ENCODE assay signal across 19 cellular contexts in the genomic region with DNA sequence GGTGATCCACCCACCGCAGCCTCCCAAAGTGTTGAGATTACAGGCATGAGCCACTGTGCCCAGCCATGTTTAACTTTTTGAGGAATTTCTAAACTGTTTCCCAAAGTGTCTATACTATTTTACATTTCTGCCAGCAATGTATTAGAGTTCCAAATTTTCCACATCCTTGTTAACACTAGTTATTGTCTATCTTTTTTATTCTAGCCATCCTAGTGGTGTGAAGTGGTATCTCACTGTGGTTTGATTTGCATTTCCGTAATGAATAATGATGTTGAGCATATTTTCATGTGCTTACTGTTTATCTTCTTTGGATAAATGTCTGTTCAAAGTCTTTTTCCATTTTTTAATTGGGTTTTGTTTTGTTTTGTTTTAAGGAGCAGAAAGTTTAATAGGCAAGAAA.
"Had no signal": no experiment of that assay in that cellular context is flagged by ENCODE, and none has a peak within 500 bp of the region (broad histone marks: within the 10 kb centered on the region; RNA-seq: fewer than 3 reads in every experiment).

No MANE protein-coding gene starts in this region.

- H3K36me3 ChIP-seq: brain microvascular endothelial cell, left lung, prostate gland, upper lobe of right lung had no signal

- H3K4me3 ChIP-seq: left lung, mucosa of descending colon, prostate gland, upper lobe of right lung had no signal

- H3K27me3 Mint-ChIP-seq: dendritic cell treated with granulocyte-macrophage colony-stimulating factor and Interleukin-4, amounts not matched to agents 40 ng/mL and 50 ng/mL, for 4 days; stimulated activated naive CD8-positive, alpha-beta T cell treated with anti-CD3 and anti-CD28 coated beads, Interleukin-15, amount 100 ng/mL, for 72 hours had no signal

- ATAC-seq: activated CD8-positive, alpha-beta T cell treated with anti-CD3 and anti-CD28 coated beads, Interleukin-2, amount 10 ng/mL, durations not matched to agents 7 days and 5 days; left lung; mucosa of descending colon; naive thymus-derived CD4-positive, alpha-beta T cell; right cardiac atrium; stimulated activated naive CD8-positive, alpha-beta T cell treated with anti-CD3 and anti-CD28 coated beads, Interleukin-15, amount 100 ng/mL, for 72 hours; upper lobe of right lung had no signal

- H3K4me1 Mint-ChIP-seq: activated B cell treated with CpG ODN at 0.5 μM for 24 hours; stimulated activated naive CD8-positive, alpha-beta T cell treated with anti-CD3 and anti-CD28 coated beads, Interleukin-15, amount 100 ng/mL, for 72 hours had no signal

- H3K27ac Mint-ChIP-seq: activated B cell treated with CpG ODN at 0.5 μM for 24 hours; activated CD8-positive, alpha-beta T cell treated with anti-CD3 and anti-CD28 coated beads, Interleukin-2, amount 10 ng/mL, durations not matched to agents 7 days and 5 days; dendritic cell treated with granulocyte-macrophage colony-stimulating factor and Interleukin-4, amounts not matched to agents 40 ng/mL and 50 ng/mL, for 4 days; naive thymus-derived CD4-positive, alpha-beta T cell; stimulated activated naive CD8-positive, alpha-beta T cell treated with anti-CD3 and anti-CD28 coated beads, Interleukin-15, amount 100 ng/mL, for 72 hours had no signal

- H3K27ac ChIP-seq: brain microvascular endothelial cell, left lung, prostate gland, upper lobe of right lung had no signal

- H3K4me1 ChIP-seq: left lung, prostate gland, upper lobe of right lung had no signal

- H3K9me3 ChIP-seq: prostate gland had no signal

- DNase-seq: activated B cell treated with CpG ODN at 0.5 μM for 24 hours; activated CD4-positive, alpha-beta T cell treated with anti-CD3 and anti-CD28 coated beads for 48 hours; activated CD8-positive, alpha-beta memory T cell treated with anti-CD3 and anti-CD28 coated beads, Interleukin-2, amount 50 U/mL, for 4 hours; activated CD8-positive, alpha-beta T cell treated with anti-CD3 and anti-CD28 coated beads, Interleukin-2, amount 10 ng/mL, durations not matched to agents 7 days and 5 days; anterior cingulate cortex; brain microvascular endothelial cell; effector memory CD4-positive, alpha-beta T cell; hippocampal formation; left lung; mucosa of descending colon; naive thymus-derived CD4-positive, alpha-beta T cell; occipital lobe; right cardiac atrium; small intestine; stimulated activated naive CD8-positive, alpha-beta T cell treated with anti-CD3 and anti-CD28 coated beads, Interleukin-15, amount 100 ng/mL, for 72 hours; T-helper 2 cell; upper lobe of right lung had no signal

- H3K4me3 Mint-ChIP-seq: activated B cell treated with CpG ODN at 0.5 μM for 24 hours; activated CD8-positive, alpha-beta T cell treated with anti-CD3 and anti-CD28 coated beads, Interleukin-2, amount 10 ng/mL, durations not matched to agents 7 days and 5 days; dendritic cell treated with granulocyte-macrophage colony-stimulating factor and Interleukin-4, amounts not matched to agents 40 ng/mL and 50 ng/mL, for 4 days; naive thymus-derived CD4-positive, alpha-beta T cell; stimulated activated naive CD8-positive, alpha-beta T cell treated with anti-CD3 and anti-CD28 coated beads, Interleukin-15, amount 100 ng/mL, for 72 hours had no signal

- H3K27me3 ChIP-seq: brain microvascular endothelial cell, left lung, upper lobe of right lung had no signal
